1 cellular context compared by ENCODE assay signal in genomic region chr1:11301593-11301992, GRCh38.
A peak's percentile ranks its signal among the peaks of the same experiment; 100 is the strongest.
TF ChIP-seq lines count a peak whose summit lies in the region.

No MANE protein-coding gene starts in this region.

TF ChIP-seq in K562, 482 proteins besides CTCF, POLR2A, EP300 and RAD21:
- no peak for TF ChIP-seq ZNF253 (CRISPR knock-in tag; conservative IDR thresholded peaks at IDR 0.05)
- TF ChIP-seq CBFA2T3 (IDR thresholded peaks at IDR 0.05), result 0 out of 2 replicates have a peak, but pooled peaks have one; percentile 16
